9 cellular contexts compared by ENCODE assay signal in genomic region chr2:43075906-43076585, GRCh38.
DNase-seq lines count a peak whose midpoint lies in the region; ATAC-seq and TF ChIP-seq lines count a peak whose summit lies in the region.
"Had no signal": no experiment of that assay in that cellular context is flagged by ENCODE, and none has a peak within 500 bp of the region (broad histone marks: within the 10 kb centered on the region; RNA-seq: fewer than 3 reads in every experiment).

No MANE protein-coding gene starts in this region.

- H3K4me3 ChIP-seq in left ventricle myocardium inferior: no peak overlapping the region
- H3K4me3 ChIP-seq in skeletal muscle satellite cell (ENCODE audit: low read length): no peak overlapping the region

- H3K27me3 Mint-ChIP-seq in natural killer cell (ENCODE audit: low read depth in 2 of 2): no peaks in the 10 kb centered on the region

- H3K9me3 Mint-ChIP-seq in natural killer cell: no peaks in the 10 kb centered on the region

- no peaks in the 10 kb centered on the region for H3K4me1 Mint-ChIP-seq in natural killer cell

- H3K4me1 ChIP-seq in left ventricle myocardium inferior: peaks cover 82% of the 10 kb centered on the region
- H3K4me1 ChIP-seq in skeletal muscle satellite cell (ENCODE audit: control insufficient read depth, insufficient read depth, low read length): peaks cover 68% of the 10 kb centered on the region

- H3K36me3 ChIP-seq in left ventricle myocardium inferior (no peaks in the 10 kb centered on the region), skeletal muscle satellite cell (ENCODE audit: insufficient read depth, low read length) (no peaks in the 10 kb centered on the region)

- peak overlapping the region; percentile 87 for H3K27ac ChIP-seq in left ventricle myocardium inferior (replicated peaks)

- H3K4me3 Mint-ChIP-seq in natural killer cell: no peak overlapping the region

- peak overlapping the region; percentile 21 for H3K4me2 ChIP-seq in skeletal muscle satellite cell (ENCODE audit: low read length)

- H3K36me3 Mint-ChIP-seq in natural killer cell: no peaks in the 10 kb centered on the region

- TF ChIP-seq CTCF in left ventricle myocardium inferior (IDR thresholded peaks at IDR 0.05; ENCODE audit: borderline replicate concordance) (no peak), natural killer cell (IDR thresholded peaks at IDR 0.05) (no peak)

- peak overlapping the region; percentile 67 for H3K9ac ChIP-seq in skeletal muscle satellite cell (ENCODE audit: low read depth, low read length)

- H3K9me3 ChIP-seq in left ventricle myocardium inferior (replicated peaks): no peaks in the 10 kb centered on the region
- no peaks in the 10 kb centered on the region for H3K9me3 ChIP-seq in skeletal muscle satellite cell (replicated peaks; ENCODE audit: low read length)

- DNase-seq in ELF-1 (ENCODE audit: low read depth, low spot score) (peak; percentile 46), astrocyte of the hippocampus (ENCODE audit: low read depth, low spot score) (peak; percentile 86), left ventricle myocardium inferior (no peak), natural killer cell (no peak), NCI-H2171 treated with DMSO at 0.1 percent for 48 hours (lab: John Stamatoyannopoulos, UW) (no peak)
- DNase-seq in stimulated activated naive CD4-positive, alpha-beta T cell (lab: John Stamatoyannopoulos, UW): no peak
- DNase-seq: NCI-H748 treated with DMSO at 0.1 percent for 48 hours had no signal

- H3K27me3 ChIP-seq in left ventricle myocardium inferior (ENCODE audit: low read depth): no peaks in the 10 kb centered on the region
- no peaks in the 10 kb centered on the region for H3K27me3 ChIP-seq in skeletal muscle satellite cell (ENCODE audit: control insufficient read depth, insufficient read depth, low read length)

- no peak overlapping the region for H3K27ac Mint-ChIP-seq in natural killer cell

- ATAC-seq in natural killer cell: no peak
- ATAC-seq in HG03457 (IDR thresholded peaks at IDR 0.05; ENCODE audit: unreplicated experiment): no peak

- intact Hi-C loops in left ventricle myocardium inferior (cut with micrococcal nuclease) (no loop called here), natural killer cell (cut with micrococcal nuclease) (no loop called here)

Comparison
In these comparisons a context has a peak if more than half of its experiments do, and no peak if none do; other contexts are left out.
1. DNase-seq: peak in ELF-1 (single experiment) and astrocyte of the hippocampus (single experiment); none in left ventricle myocardium inferior (single experiment), natural killer cell (single experiment), NCI-H2171 treated with DMSO at 0.1 percent for 48 hours (single experiment) and stimulated activated naive CD4-positive, alpha-beta T cell (0 of 6).